24 cellular contexts compared by ENCODE assay signal in genomic region chr6:101740631-101741030, GRCh38.
"Had no signal": no experiment of that assay in that cellular context is flagged by ENCODE, and none has a peak within 500 bp of the region (broad histone marks: within the 10 kb centered on the region; RNA-seq: fewer than 3 reads in every experiment).

No MANE protein-coding gene starts in this region.

- FAIRE-seq: endometrium, kidney had no signal

- H3K27ac ChIP-seq: dorsolateral prefrontal cortex, epithelial cell of prostate, esophagus muscularis mucosa, gastrocnemius medialis, heart right ventricle, left ventricle myocardium inferior, lower lobe of right lung, ovary, sigmoid colon, skin epidermis, stomach, thoracic aorta, transverse colon had no signal

- DNase-seq: cortex of kidney; dorsolateral prefrontal cortex; effector CD8-positive, alpha-beta T cell; gastrocnemius medialis; heart right ventricle; kidney; left cardiac atrium; left ventricle myocardium inferior; lower lobe of right lung; naive B cell; nucleus accumbens; ovary; sigmoid colon; stimulated activated CD4-positive, alpha-beta T cell treated with anti-CD3 and anti-CD28 coated beads, Interleukin-2, amount 100 ng/mL, for 24 hours; stimulated activated naive CD4-positive, alpha-beta T cell; stomach; substantia nigra; transverse colon had no signal

- H3K4me1 ChIP-seq: lower lobe of right lung, right atrium auricular region, transverse colon had no signal

- H3K27me3 ChIP-seq: dorsolateral prefrontal cortex, esophagus muscularis mucosa, gastrocnemius medialis, heart right ventricle, ovary, right atrium auricular region, sigmoid colon, stomach, transverse colon had no signal

- H3K4me3 ChIP-seq: dorsolateral prefrontal cortex, esophagus muscularis mucosa, gastrocnemius medialis, heart right ventricle, left ventricle myocardium inferior, lower lobe of right lung, ovary, right atrium auricular region, sigmoid colon, skin epidermis, stomach, thoracic aorta, transverse colon had no signal

- ATAC-seq: gastrocnemius medialis, left cardiac atrium, lower lobe of right lung had no signal

- H3K36me3 ChIP-seq: esophagus muscularis mucosa, gastrocnemius medialis, heart right ventricle, left ventricle myocardium inferior, lower lobe of right lung, ovary, right atrium auricular region, sigmoid colon, stomach, thoracic aorta, transverse colon had no signal
